Comparison of ENCODE assay signal across 8 cellular contexts in genomic region chr5:151739939-151740335, GRCh38. TPM values are rescaled to one million over a fixed set of nuclear protein-coding genes. Genes with fewer than 3 reads are reported as not detected.
DNase-seq lines count a peak whose midpoint lies in the region; ATAC-seq and TF ChIP-seq lines count a peak whose summit lies in the region.

No MANE protein-coding gene starts in this region.

- H3K4me1 ChIP-seq in heart right ventricle (peaks cover 0 to 48% (median 18%) of the 10 kb centered on the region in 9 donors), gastrocnemius medialis (peaks cover 16 to 22% of the 10 kb centered on the region in 2 donors), right lobe of liver (peaks cover 0 to 1% (median 0%) of the 10 kb centered on the region in 4 donors)

- H3K27me3 ChIP-seq in heart right ventricle: no peaks in the 10 kb centered on the region
- no peaks in the 10 kb centered on the region for H3K27me3 ChIP-seq in gastrocnemius medialis
- H3K27me3 ChIP-seq in right lobe of liver: no peaks in the 10 kb centered on the region

- DNase-seq in GM04504 (ENCODE audit: low read depth): peak; percentile 91
- DNase-seq in amniotic stem cell (lab: John Stamatoyannopoulos, UW): peak; percentile 72
- DNase-seq in heart right ventricle: no peak
- DNase-seq in gastrocnemius medialis: no peak
- no peak for DNase-seq in right lobe of liver
- no peak for DNase-seq in stimulated activated naive CD4-positive, alpha-beta T cell (lab: John Stamatoyannopoulos, UW)
- DNase-seq in Ammon's horn (ENCODE audit: low spot score): no peak

- in situ Hi-C loops in gastrocnemius medialis (cut with MboI; ENCODE audit: low sequenced_read_pairs in 4 of 4): loop anchor here (5.0 to 25.0 kb wide), 4 partner anchors 75 to 295 kb away; partner anchors contain the start of gene SLC36A1 (in 1 of the 4)

- WGBS in heart right ventricle, 2 donors: 47 to 56% methylated on average over 4 of the region's 4 CpGs
- WGBS in right lobe of liver (ENCODE audit: insufficient coverage, low coverage, low lambda C conversion rate, missing lambda C conversion rate): 68% methylated on average over 4 of the region's 4 CpGs

- ATAC-seq in heart right ventricle: peak; percentile 10 to 46 (median 24)
- ATAC-seq in gastrocnemius medialis: peak in 1 of 2 donors; percentile 13
- no peak for ATAC-seq in right lobe of liver
- ATAC-seq in HG03565 (IDR thresholded peaks at IDR 0.05; ENCODE audit: unreplicated experiment): no peak

- no peaks in the 10 kb centered on the region for H3K9me3 ChIP-seq in heart right ventricle
- H3K9me3 ChIP-seq in gastrocnemius medialis: no peaks in the 10 kb centered on the region
- H3K9me3 ChIP-seq in right lobe of liver: no peaks in the 10 kb centered on the region

- peaks cover 0 to 35% (median 0%) of the 10 kb centered on the region in 9 donors for H3K36me3 ChIP-seq in heart right ventricle
- H3K36me3 ChIP-seq in gastrocnemius medialis: peaks cover 0 to under 1% of the 10 kb centered on the region in 2 donors
- peaks cover 0 to 7% (median 0%) of the 10 kb centered on the region in 4 donors for H3K36me3 ChIP-seq in right lobe of liver

- H3K27ac ChIP-seq in heart right ventricle (peak overlapping the region in 9 of 10 donors; percentile 38 to 84 (median 64)), gastrocnemius medialis (peak overlapping the region; percentile 29 to 68 (median 47)), right lobe of liver (no peak overlapping the region)

- no peak for TF ChIP-seq CTCF in heart right ventricle (IDR thresholded peaks at IDR 0.05)
- TF ChIP-seq CTCF in gastrocnemius medialis (IDR thresholded peaks at IDR 0.05 in 4 of 5, conservative IDR thresholded peaks at IDR 0.05 in 1 of 5): no peak
- no peak for TF ChIP-seq CTCF in right lobe of liver (IDR thresholded peaks at IDR 0.05)

- peak overlapping the region in 1 of 10 donors; percentile 12 for H3K4me3 ChIP-seq in heart right ventricle
- peak overlapping the region in 1 of 4 donors; percentile 23 for H3K4me3 ChIP-seq in gastrocnemius medialis
- no peak overlapping the region for H3K4me3 ChIP-seq in right lobe of liver

- intact Hi-C loops in heart right ventricle (cut with DNase I): loop anchor here (1.0 to 10.0 kb wide), 6 partner anchors 78 to 295 kb away; partner anchors contain the start of gene SLC36A1 (in 7 of the 10)
- intact Hi-C loops in gastrocnemius medialis (cut with DNase I; ENCODE audit: low total_unique reads): loop anchor here (1.0 kb wide), 1 partner anchor 81 kb away; no protein-coding TSS in a partner anchor
- intact Hi-C loops in right lobe of liver (cut with DNase I): loop anchor here (10.0 kb wide), 2 partner anchors 75 to 85 kb away; no protein-coding TSS in a partner anchor

- TF ChIP-seq POLR2A in gastrocnemius medialis (IDR thresholded peaks at IDR 0.05) (no peak), right lobe of liver (IDR thresholded peaks at IDR 0.05) (no peak)

RNA-seq across cellular contexts. Expression of gene ATOX1, which starts 18.5 kb away (rescaled TPM):
- total RNA-seq in heart right ventricle (10 to 100 TPM; 52.5 to 77.5 (median 65.8) TPM), gastrocnemius medialis (10 to 100 TPM; 31.4 to 71.6 (median 55.3) TPM), right lobe of liver (100 to 1,000 TPM in 3 of 6 experiments, 10 to 100 TPM in 3; 83.1 to 177 (median 96.7) TPM)
- polyA plus RNA-seq in heart right ventricle: 100 to 1,000 TPM in 1 of 2 donors, 10 to 100 TPM in 1; 82.5 to 125 TPM

RNA-seq across cellular contexts. Expression of gene G3BP1, which starts 31.8 kb away (rescaled TPM):
- 100 to 1,000 TPM in 9 of 10 donors, 10 to 100 TPM in 1; 91.8 to 132 (median 116) TPM for total RNA-seq in heart right ventricle
- polyA plus RNA-seq in heart right ventricle: 10 to 100 TPM; 10.6 to 16.6 TPM
- 100 to 1,000 TPM in 3 of 4 donors, 10 to 100 TPM in 1; 80.5 to 114 (median 108) TPM for total RNA-seq in gastrocnemius medialis
- total RNA-seq in right lobe of liver: 100 to 1,000 TPM in 2 of 6 experiments, 10 to 100 TPM in 4; 63.9 to 107 (median 94.5) TPM

RNA-seq across cellular contexts. Expression of gene SPARC, which starts 53.2 kb away (rescaled TPM):
- total RNA-seq in heart right ventricle: 1,000 to 10,000 TPM in 1 of 10 donors, 100 to 1,000 TPM in 9; 261 to 1,135 (median 456) TPM
- 100 to 1,000 TPM; 144 to 924 TPM for polyA plus RNA-seq in heart right ventricle
- total RNA-seq in gastrocnemius medialis: 100 to 1,000 TPM in 3 of 4 donors, 10 to 100 TPM in 1; 87.7 to 209 (median 163) TPM
- total RNA-seq in right lobe of liver: 100 to 1,000 TPM in 4 of 6 experiments, 10 to 100 TPM in 2; 62.2 to 277 (median 109) TPM

Comparison
In these comparisons a context has a peak if more than half of its experiments do, and no peak if none do; other contexts are left out.
1. DNase-seq: peak in GM04504 (single experiment) and amniotic stem cell (single experiment); none in heart right ventricle (0 of 2), gastrocnemius medialis (0 of 2), right lobe of liver (0 of 3), stimulated activated naive CD4-positive, alpha-beta T cell (0 of 6) and Ammon's horn (single experiment).
2. ATAC-seq: peak in heart right ventricle (8 of 8); none in right lobe of liver (0 of 4) and HG03565 (single experiment).
3. H3K27ac ChIP-seq: peak in heart right ventricle (9 of 10) and gastrocnemius medialis (4 of 4); none in right lobe of liver (0 of 3).